ENCODE assay signal across 1 cellular context in genomic region chr9:137202966-137203365, GRCh38.
TF ChIP-seq lines count a peak whose summit lies in the region.

No MANE protein-coding gene starts in this region.

TF ChIP-seq in HepG2, 621 proteins besides CTCF, POLR2A, EP300 and RAD21:
- TF ChIP-seq AGO1 (IDR thresholded peaks at IDR 0.05; ENCODE audit: low read depth, low read length, poor library complexity, severe bottlenecking) (no peak), ZNF781 (CRISPR knock-in tag; IDR thresholded peaks at IDR 0.05; ENCODE audit: borderline replicate concordance, not compliant biosample characterization) (no peak), SUZ12 (IDR thresholded peaks at IDR 0.05; ENCODE audit: low read depth, low read length) (no peak), FOXP4 (CRISPR knock-in tag; IDR thresholded peaks at IDR 0.05) (peak; percentile 31; the same call in 1 of the 2 replicates), HMGXB4 (CRISPR knock-in tag; IDR thresholded peaks at IDR 0.05; ENCODE audit: borderline replicate concordance in 1 of 2, low read depth in 1 of 2) (no peak), ZBTB7A (CRISPR knock-in tag; IDR thresholded peaks at IDR 0.05) (no peak), ASH2L (IDR thresholded peaks at IDR 0.05; ENCODE audit: insufficient read length, low read depth, low read length) (peak; percentile 8), ZNF605 (CRISPR knock-in tag; IDR thresholded peaks at IDR 0.05) (0 out of 2 replicates have a peak, but pooled peaks have one; percentile 26), HNF4A (CRISPR knock-in tag; IDR thresholded peaks at IDR 0.05) (peak; percentile 31; the same call in 1 of the 2 replicates)
